Comparison of ENCODE assay signal across 1 cellular context in genomic region chr6:40476673-40477072, GRCh38.
TF ChIP-seq lines count a peak whose summit lies in the region.

No MANE protein-coding gene starts in this region.

TF ChIP-seq in H1, 55 proteins besides CTCF, POLR2A, EP300 and RAD21 (continued from another document):
- TF ChIP-seq CHD7 (IDR thresholded peaks at IDR 0.05; ENCODE audit: insufficient replicate concordance, low read length) (no peak), NRF1 (IDR thresholded peaks at IDR 0.05; ENCODE audit: low read depth, low read length) (no peak), TAF1 (IDR thresholded peaks at IDR 0.05; ENCODE audit: low read depth, low read length) (no peak), HDAC6 (IDR thresholded peaks at IDR 0.05; ENCODE audit: low read depth, low read length) (no peak), SAP30 (IDR thresholded peaks at IDR 0.05; ENCODE audit: insufficient read depth, insufficient replicate concordance, low read length) (no peak)
